1 cellular context compared by ENCODE assay signal in the genomic region with DNA sequence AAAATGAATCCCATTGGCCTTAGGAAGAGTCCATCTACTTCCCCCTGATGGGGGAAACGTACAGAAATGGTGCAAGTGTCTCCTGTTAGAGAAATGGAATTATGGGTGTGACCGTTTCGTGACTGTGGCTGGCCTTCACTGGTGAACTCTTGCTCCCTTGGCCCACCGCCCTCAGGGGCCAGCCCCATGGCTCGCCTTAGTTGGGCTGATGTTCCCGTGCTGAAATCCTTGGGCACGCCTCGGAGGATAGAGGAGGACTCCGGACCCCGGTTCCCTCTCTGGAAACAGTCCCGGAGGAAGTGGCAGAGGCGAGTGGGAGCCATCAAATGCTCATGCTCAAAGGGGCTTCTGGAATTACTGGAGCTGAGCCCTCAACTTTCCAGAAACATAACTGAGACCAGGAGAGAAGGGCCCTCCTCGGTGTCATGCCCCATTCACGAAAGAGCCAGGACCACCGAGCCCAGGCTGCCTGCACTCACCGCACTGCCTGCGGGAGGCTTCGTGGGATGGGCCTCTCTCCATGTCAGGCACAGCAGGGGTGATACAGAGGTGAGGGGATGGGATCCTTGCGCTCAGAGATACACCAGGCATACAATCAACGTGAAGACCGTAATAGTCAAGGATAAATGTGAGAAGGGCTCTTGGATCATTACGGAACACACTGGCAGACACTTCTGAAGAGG.
TF ChIP-seq lines count a peak whose summit lies in the region.

No MANE protein-coding gene starts in this region.

TF ChIP-seq in GM23338, 12 proteins besides CTCF, POLR2A, EP300 and RAD21:
- TF ChIP-seq ZNF331 (CRISPR knock-in tag; IDR thresholded peaks at IDR 0.05; ENCODE audit: low read depth) (no peak), EZH2 (IDR thresholded peaks at IDR 0.05; ENCODE audit: low read depth, unreplicated experiment) (no peak), NANOG (IDR thresholded peaks at IDR 0.05; ENCODE audit: borderline replicate concordance) (no peak), STAT1 (IDR thresholded peaks at IDR 0.05; ENCODE audit: unreplicated experiment) (no peak), EZH2phosphoT487 (IDR thresholded peaks at IDR 0.05; ENCODE audit: unreplicated experiment) (no peak), ZNF114 (CRISPR knock-in tag; IDR thresholded peaks at IDR 0.05) (no peak)
- TF ChIP-seq, protein P1, sequence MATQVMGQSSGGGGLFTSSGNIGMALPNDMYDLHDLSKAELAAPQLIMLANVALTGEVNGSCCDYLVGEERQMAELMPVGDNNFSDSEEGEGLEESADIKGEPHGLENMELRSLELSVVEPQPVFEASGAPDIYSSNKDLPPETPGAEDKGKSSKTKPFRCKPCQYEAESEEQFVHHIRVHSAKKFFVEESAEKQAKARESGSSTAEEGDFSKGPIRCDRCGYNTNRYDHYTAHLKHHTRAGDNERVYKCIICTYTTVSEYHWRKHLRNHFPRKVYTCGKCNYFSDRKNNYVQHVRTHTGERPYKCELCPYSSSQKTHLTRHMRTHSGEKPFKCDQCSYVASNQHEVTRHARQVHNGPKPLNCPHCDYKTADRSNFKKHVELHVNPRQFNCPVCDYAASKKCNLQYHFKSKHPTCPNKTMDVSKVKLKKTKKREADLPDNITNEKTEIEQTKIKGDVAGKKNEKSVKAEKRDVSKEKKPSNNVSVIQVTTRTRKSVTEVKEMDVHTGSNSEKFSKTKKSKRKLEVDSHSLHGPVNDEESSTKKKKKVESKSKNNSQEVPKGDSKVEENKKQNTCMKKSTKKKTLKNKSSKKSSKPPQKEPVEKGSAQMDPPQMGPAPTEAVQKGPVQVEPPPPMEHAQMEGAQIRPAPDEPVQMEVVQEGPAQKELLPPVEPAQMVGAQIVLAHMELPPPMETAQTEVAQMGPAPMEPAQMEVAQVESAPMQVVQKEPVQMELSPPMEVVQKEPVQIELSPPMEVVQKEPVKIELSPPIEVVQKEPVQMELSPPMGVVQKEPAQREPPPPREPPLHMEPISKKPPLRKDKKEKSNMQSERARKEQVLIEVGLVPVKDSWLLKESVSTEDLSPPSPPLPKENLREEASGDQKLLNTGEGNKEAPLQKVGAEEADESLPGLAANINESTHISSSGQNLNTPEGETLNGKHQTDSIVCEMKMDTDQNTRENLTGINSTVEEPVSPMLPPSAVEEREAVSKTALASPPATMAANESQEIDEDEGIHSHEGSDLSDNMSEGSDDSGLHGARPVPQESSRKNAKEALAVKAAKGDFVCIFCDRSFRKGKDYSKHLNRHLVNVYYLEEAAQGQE (IDR thresholded peaks at IDR 0.05; ENCODE audit: unreplicated experiment): no peak
- TF ChIP-seq, protein P2, sequence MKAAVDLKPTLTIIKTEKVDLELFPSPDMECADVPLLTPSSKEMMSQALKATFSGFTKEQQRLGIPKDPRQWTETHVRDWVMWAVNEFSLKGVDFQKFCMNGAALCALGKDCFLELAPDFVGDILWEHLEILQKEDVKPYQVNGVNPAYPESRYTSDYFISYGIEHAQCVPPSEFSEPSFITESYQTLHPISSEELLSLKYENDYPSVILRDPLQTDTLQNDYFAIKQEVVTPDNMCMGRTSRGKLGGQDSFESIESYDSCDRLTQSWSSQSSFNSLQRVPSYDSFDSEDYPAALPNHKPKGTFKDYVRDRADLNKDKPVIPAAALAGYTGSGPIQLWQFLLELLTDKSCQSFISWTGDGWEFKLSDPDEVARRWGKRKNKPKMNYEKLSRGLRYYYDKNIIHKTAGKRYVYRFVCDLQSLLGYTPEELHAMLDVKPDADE (IDR thresholded peaks at IDR 0.05): no peak
- TF ChIP-seq, protein P3, sequence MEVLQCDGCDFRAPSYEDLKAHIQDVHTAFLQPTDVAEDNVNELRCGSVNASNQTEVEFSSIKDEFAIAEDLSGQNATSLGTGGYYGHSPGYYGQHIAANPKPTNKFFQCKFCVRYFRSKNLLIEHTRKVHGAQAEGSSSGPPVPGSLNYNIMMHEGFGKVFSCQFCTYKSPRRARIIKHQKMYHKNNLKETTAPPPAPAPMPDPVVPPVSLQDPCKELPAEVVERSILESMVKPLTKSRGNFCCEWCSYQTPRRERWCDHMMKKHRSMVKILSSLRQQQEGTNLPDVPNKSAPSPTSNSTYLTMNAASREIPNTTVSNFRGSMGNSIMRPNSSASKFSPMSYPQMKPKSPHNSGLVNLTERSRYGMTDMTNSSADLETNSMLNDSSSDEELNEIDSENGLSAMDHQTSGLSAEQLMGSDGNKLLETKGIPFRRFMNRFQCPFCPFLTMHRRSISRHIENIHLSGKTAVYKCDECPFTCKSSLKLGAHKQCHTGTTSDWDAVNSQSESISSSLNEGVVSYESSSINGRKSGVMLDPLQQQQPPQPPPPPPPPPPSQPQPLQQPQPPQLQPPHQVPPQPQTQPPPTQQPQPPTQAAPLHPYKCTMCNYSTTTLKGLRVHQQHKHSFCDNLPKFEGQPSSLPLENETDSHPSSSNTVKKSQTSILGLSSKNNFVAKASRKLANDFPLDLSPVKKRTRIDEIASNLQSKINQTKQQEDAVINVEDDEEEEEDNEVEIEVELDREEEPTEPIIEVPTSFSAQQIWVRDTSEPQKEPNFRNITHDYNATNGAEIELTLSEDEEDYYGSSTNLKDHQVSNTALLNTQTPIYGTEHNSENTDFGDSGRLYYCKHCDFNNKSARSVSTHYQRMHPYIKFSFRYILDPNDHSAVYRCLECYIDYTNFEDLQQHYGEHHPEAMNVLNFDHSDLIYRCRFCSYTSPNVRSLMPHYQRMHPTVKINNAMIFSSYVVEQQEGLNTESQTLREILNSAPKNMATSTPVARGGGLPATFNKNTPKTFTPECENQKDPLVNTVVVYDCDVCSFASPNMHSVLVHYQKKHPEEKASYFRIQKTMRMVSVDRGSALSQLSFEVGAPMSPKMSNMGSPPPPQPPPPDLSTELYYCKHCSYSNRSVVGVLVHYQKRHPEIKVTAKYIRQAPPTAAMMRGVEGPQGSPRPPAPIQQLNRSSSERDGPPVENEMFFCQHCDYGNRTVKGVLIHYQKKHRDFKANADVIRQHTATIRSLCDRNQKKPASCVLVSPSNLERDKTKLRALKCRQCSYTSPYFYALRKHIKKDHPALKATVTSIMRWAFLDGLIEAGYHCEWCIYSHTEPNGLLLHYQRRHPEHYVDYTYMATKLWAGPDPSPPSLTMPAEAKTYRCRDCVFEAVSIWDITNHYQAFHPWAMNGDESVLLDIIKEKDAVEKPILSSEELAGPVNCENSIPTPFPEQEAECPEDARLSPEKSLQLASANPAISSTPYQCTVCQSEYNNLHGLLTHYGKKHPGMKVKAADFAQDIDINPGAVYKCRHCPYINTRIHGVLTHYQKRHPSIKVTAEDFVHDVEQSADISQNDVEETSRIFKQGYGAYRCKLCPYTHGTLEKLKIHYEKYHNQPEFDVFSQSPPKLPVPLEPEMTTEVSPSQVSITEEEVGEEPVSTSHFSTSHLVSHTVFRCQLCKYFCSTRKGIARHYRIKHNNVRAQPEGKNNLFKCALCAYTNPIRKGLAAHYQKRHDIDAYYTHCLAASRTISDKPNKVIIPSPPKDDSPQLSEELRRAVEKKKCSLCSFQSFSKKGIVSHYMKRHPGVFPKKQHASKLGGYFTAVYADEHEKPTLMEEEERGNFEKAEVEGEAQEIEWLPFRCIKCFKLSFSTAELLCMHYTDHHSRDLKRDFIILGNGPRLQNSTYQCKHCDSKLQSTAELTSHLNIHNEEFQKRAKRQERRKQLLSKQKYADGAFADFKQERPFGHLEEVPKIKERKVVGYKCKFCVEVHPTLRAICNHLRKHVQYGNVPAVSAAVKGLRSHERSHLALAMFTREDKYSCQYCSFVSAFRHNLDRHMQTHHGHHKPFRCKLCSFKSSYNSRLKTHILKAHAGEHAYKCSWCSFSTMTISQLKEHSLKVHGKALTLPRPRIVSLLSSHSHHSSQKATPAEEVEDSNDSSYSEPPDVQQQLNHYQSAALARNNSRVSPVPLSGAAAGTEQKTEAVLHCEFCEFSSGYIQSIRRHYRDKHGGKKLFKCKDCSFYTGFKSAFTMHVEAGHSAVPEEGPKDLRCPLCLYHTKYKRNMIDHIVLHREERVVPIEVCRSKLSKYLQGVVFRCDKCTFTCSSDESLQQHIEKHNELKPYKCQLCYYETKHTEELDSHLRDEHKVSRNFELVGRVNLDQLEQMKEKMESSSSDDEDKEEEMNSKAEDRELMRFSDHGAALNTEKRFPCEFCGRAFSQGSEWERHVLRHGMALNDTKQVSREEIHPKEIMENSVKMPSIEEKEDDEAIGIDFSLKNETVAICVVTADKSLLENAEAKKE (CRISPR knock-in tag; IDR thresholded peaks at IDR 0.05): no peak
